In the genomic region with DNA sequence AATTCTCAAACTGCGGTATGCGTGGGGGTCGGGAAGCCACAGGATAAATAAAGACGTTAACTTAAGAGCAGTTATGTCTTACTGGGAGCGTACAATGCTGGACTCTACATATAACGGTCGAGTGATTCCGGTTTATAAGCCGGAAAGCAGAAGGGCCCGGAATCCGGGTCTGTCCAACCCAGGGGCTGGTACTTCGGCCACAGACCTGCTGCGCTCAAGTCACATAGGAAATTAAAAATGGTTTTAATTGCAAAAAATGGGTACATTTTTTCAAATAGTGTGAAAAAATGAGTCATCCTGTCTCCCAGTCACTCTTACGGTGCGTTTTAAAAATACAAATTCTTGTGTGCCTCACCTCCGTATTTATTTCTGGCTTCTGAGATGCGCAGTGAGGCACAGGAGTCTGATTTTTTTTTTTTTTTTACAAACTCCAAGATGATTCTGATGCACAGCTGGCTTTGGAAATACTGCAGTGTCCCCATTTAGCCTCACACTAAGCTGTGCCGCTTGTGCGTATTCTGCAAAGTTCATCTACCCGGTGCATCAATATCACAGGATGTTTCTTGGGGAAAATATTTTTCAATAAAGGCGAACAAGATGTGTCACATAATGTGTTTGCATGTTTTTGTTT, we compare ENCODE assay signal across 8 cellular contexts.
DNase-seq lines count a peak whose midpoint lies in the region; ATAC-seq lines count a peak whose summit lies in the region.

No MANE protein-coding gene starts in this region.

- peak overlapping the region; percentile 95 for H3K27ac Mint-ChIP-seq in activated naive CD8-positive, alpha-beta T cell treated with anti-CD3 and anti-CD28 coated beads, Interleukin-2, amount 50 U/mL, for 24 hours
- peak overlapping the region; percentile 99 for H3K27ac Mint-ChIP-seq in stimulated activated effector memory CD8-positive, alpha-beta T cell treated with anti-CD3 and anti-CD28 coated beads, Interleukin-12 subunit alpha, Interleukin-12 subunit beta, amount 100 ng/mL, for 72 hours

- H3K36me3 Mint-ChIP-seq in activated naive CD8-positive, alpha-beta T cell treated with anti-CD3 and anti-CD28 coated beads, Interleukin-2, amount 50 U/mL, for 24 hours (ENCODE audit: low read depth): peaks cover 23% of the 10 kb centered on the region
- H3K36me3 Mint-ChIP-seq in stimulated activated effector memory CD8-positive, alpha-beta T cell treated with anti-CD3 and anti-CD28 coated beads, Interleukin-12 subunit alpha, Interleukin-12 subunit beta, amount 100 ng/mL, for 72 hours: peaks cover 63% of the 10 kb centered on the region

- no peaks in the 10 kb centered on the region for H3K9me3 ChIP-seq in iPS-18c (ENCODE audit: control insufficient read depth, insufficient read depth, low read length)

- peaks cover 2% of the 10 kb centered on the region for H3K27me3 Mint-ChIP-seq in activated naive CD8-positive, alpha-beta T cell treated with anti-CD3 and anti-CD28 coated beads, Interleukin-2, amount 50 U/mL, for 24 hours

- peak overlapping the region; percentile 98 for H3K4me3 Mint-ChIP-seq in activated naive CD8-positive, alpha-beta T cell treated with anti-CD3 and anti-CD28 coated beads, Interleukin-2, amount 50 U/mL, for 24 hours
- H3K4me3 Mint-ChIP-seq in stimulated activated effector memory CD8-positive, alpha-beta T cell treated with anti-CD3 and anti-CD28 coated beads, Interleukin-12 subunit alpha, Interleukin-12 subunit beta, amount 100 ng/mL, for 72 hours: peak overlapping the region; percentile 98

- peak overlapping the region; percentile 66 for H3K4me3 ChIP-seq in iPS-18c (ENCODE audit: insufficient read depth, low read depth, low read length)

- DNase-seq in activated naive CD8-positive, alpha-beta T cell treated with anti-CD3 and anti-CD28 coated beads, Interleukin-2, amount 50 U/mL, for 24 hours: no peak
- DNase-seq in stimulated activated effector memory CD8-positive, alpha-beta T cell treated with anti-CD3 and anti-CD28 coated beads, Interleukin-12 subunit alpha, Interleukin-12 subunit beta, amount 100 ng/mL, for 72 hours (ENCODE audit: low spot score in 2 of 2): no peak
- DNase-seq in DMS79 (lab: John Stamatoyannopoulos, UW): no peak
- DNase-seq in epidermal melanocyte (ENCODE audit: insufficient read length, low spot score): no peak
- DNase-seq in SW 1271 (lab: John Stamatoyannopoulos, UW): no peak

- peak; percentile 7 for ATAC-seq in GM18868 (IDR thresholded peaks at IDR 0.05; ENCODE audit: unreplicated experiment)
- ATAC-seq in HG03097 (IDR thresholded peaks at IDR 0.05; ENCODE audit: low FRiP score, unreplicated experiment): peak; percentile 12
- ATAC-seq in activated naive CD8-positive, alpha-beta T cell treated with anti-CD3 and anti-CD28 coated beads, Interleukin-2, amount 50 U/mL, for 24 hours: no peak
- ATAC-seq in stimulated activated effector memory CD8-positive, alpha-beta T cell treated with anti-CD3 and anti-CD28 coated beads, Interleukin-12 subunit alpha, Interleukin-12 subunit beta, amount 100 ng/mL, for 72 hours: peak; percentile 1

- H3K4me1 Mint-ChIP-seq in activated naive CD8-positive, alpha-beta T cell treated with anti-CD3 and anti-CD28 coated beads, Interleukin-2, amount 50 U/mL, for 24 hours: peaks cover 35% of the 10 kb centered on the region
- H3K4me1 Mint-ChIP-seq in stimulated activated effector memory CD8-positive, alpha-beta T cell treated with anti-CD3 and anti-CD28 coated beads, Interleukin-12 subunit alpha, Interleukin-12 subunit beta, amount 100 ng/mL, for 72 hours: peaks cover 26% of the 10 kb centered on the region

- no peaks in the 10 kb centered on the region for H3K9me3 Mint-ChIP-seq in activated naive CD8-positive, alpha-beta T cell treated with anti-CD3 and anti-CD28 coated beads, Interleukin-2, amount 50 U/mL, for 24 hours
- no peaks in the 10 kb centered on the region for H3K9me3 Mint-ChIP-seq in stimulated activated effector memory CD8-positive, alpha-beta T cell treated with anti-CD3 and anti-CD28 coated beads, Interleukin-12 subunit alpha, Interleukin-12 subunit beta, amount 100 ng/mL, for 72 hours
